12 cellular contexts compared by ENCODE assay signal in genomic region chr6:98921038-98921437, GRCh38. TPM values are rescaled to one million over a fixed set of nuclear protein-coding genes. Genes with fewer than 3 reads are reported as not detected.
DNase-seq lines count a peak whose midpoint lies in the region; ATAC-seq, FAIRE-seq and TF ChIP-seq lines count a peak whose summit lies in the region.
"Had no signal": no experiment of that assay in that cellular context is flagged by ENCODE, and none has a peak within 500 bp of the region (broad histone marks: within the 10 kb centered on the region; RNA-seq: fewer than 3 reads in every experiment).

No MANE protein-coding gene starts in this region.

- H3K4me1 ChIP-seq in BLaER1 = peaks cover 25% of the 10 kb centered on the region

- H3K36me3 ChIP-seq in BLaER1 = peaks cover 25% of the 10 kb centered on the region

- H3K4me1 Mint-ChIP-seq in activated CD8-positive, alpha-beta memory T cell treated with anti-CD3 and anti-CD28 coated beads, Interleukin-2, amount 10 ng/mL, durations not matched to agents 7 days and 5 days = peaks cover 10% of the 10 kb centered on the region

- no peaks in the 10 kb centered on the region for H4K20me1 ChIP-seq in BLaER1

- H3K4me2 ChIP-seq in BLaER1 = 0 out of 2 replicates have a peak overlapping the region, but pooled peaks have one; percentile 16
- H3K4me2 ChIP-seq: smooth muscle cell had no signal

- no peak for DNase-seq in cerebellum (ENCODE audit: low spot score)
- DNase-seq in NCI-H146 (lab: John Stamatoyannopoulos, UW) = no peak
- DNase-seq in D721Med (ENCODE audit: insufficient read length, low spot score) = no peak
- DNase-seq in activated CD8-positive, alpha-beta memory T cell treated with anti-CD3 and anti-CD28 coated beads, Interleukin-2, amount 10 ng/mL, durations not matched to agents 7 days and 5 days = no peak
- DNase-seq: activated CD4-positive, alpha-beta T cell treated with anti-CD3 and anti-CD28 coated beads, Interleukin-2, amount 10 ng/mL, durations not matched to agents 7 days and 5 days; NCI-H2107 had no signal

- no peak overlapping the region for H3K9ac ChIP-seq in BLaER1

- H3K27ac ChIP-seq in BLaER1 = no peak overlapping the region

- ATAC-seq in GM19328 (IDR thresholded peaks at IDR 0.05; ENCODE audit: unreplicated experiment) (peak; percentile 78), HG02763 (IDR thresholded peaks at IDR 0.05; ENCODE audit: unreplicated experiment) (peak; percentile 90), HG03520 (IDR thresholded peaks at IDR 0.05; ENCODE audit: unreplicated experiment) (peak; percentile 98)
- ATAC-seq in activated CD8-positive, alpha-beta memory T cell treated with anti-CD3 and anti-CD28 coated beads, Interleukin-2, amount 10 ng/mL, durations not matched to agents 7 days and 5 days = no peak

- no peak overlapping the region for H3K27ac Mint-ChIP-seq in activated CD8-positive, alpha-beta memory T cell treated with anti-CD3 and anti-CD28 coated beads, Interleukin-2, amount 10 ng/mL, durations not matched to agents 7 days and 5 days
- H3K27ac Mint-ChIP-seq: activated CD4-positive, alpha-beta T cell treated with anti-CD3 and anti-CD28 coated beads, Interleukin-2, amount 10 ng/mL, durations not matched to agents 7 days and 5 days had no signal

- no peaks in the 10 kb centered on the region for H3K27me3 Mint-ChIP-seq in activated CD8-positive, alpha-beta memory T cell treated with anti-CD3 and anti-CD28 coated beads, Interleukin-2, amount 10 ng/mL, durations not matched to agents 7 days and 5 days
- H3K27me3 Mint-ChIP-seq: activated CD4-positive, alpha-beta T cell treated with anti-CD3 and anti-CD28 coated beads, Interleukin-2, amount 10 ng/mL, durations not matched to agents 7 days and 5 days had no signal

- H3K4me3 Mint-ChIP-seq in activated CD8-positive, alpha-beta memory T cell treated with anti-CD3 and anti-CD28 coated beads, Interleukin-2, amount 10 ng/mL, durations not matched to agents 7 days and 5 days = no peak overlapping the region
- H3K4me3 Mint-ChIP-seq: activated CD4-positive, alpha-beta T cell treated with anti-CD3 and anti-CD28 coated beads, Interleukin-2, amount 10 ng/mL, durations not matched to agents 7 days and 5 days had no signal

- CTCF ChIA-PET in activated CD8-positive, alpha-beta memory T cell treated with anti-CD3 and anti-CD28 coated beads, Interleukin-2, amount 10 ng/mL, durations not matched to agents 7 days and 5 days (lab: Charles Lee) = no interaction called here

- H3K9me3 ChIP-seq in BLaER1 = 0 out of 2 replicates have a peak, but pooled peaks cover 6% of the 10 kb centered on the region

- no peak for TF ChIP-seq CTCF in D721Med (IDR thresholded peaks at IDR 0.05; ENCODE audit: insufficient read depth, missing control alignments)

- H3K36me3 Mint-ChIP-seq in activated CD8-positive, alpha-beta memory T cell treated with anti-CD3 and anti-CD28 coated beads, Interleukin-2, amount 10 ng/mL, durations not matched to agents 7 days and 5 days = peaks cover 7% of the 10 kb centered on the region

- no peak for FAIRE-seq in D721Med (lab: Jason Lieb, UNC)
- FAIRE-seq: HTR-8/SVneo had no signal

- no peaks in the 10 kb centered on the region for H3K9me3 Mint-ChIP-seq in activated CD8-positive, alpha-beta memory T cell treated with anti-CD3 and anti-CD28 coated beads, Interleukin-2, amount 10 ng/mL, durations not matched to agents 7 days and 5 days (ENCODE audit: low read depth)

- H3K4me3 ChIP-seq in BLaER1 = no peak overlapping the region
- H3K4me3 ChIP-seq: smooth muscle cell had no signal

- no peaks in the 10 kb centered on the region for H3K27me3 ChIP-seq in BLaER1

RNA-seq across cellular contexts. Expression of gene FBXL4, which starts 26.7 kb away (rescaled TPM):
- total RNA-seq in cerebellum = 29.5 TPM
- total RNA-seq in activated CD8-positive, alpha-beta memory T cell treated with anti-CD3 and anti-CD28 coated beads, Interleukin-2, amount 10 ng/mL, durations not matched to agents 7 days and 5 days = 10 to 100 TPM; 10.4 to 10.8 TPM
